8 cellular contexts compared by ENCODE assay signal in genomic region chr1:31704261-31705079, GRCh38.
DNase-seq lines count a peak whose midpoint lies in the region; ATAC-seq and TF ChIP-seq lines count a peak whose summit lies in the region.

No MANE protein-coding gene starts in this region.

- H3K4me2 ChIP-seq in parathyroid adenoma (ENCODE audit: low read length): peak overlapping the region; percentile 80

- no peaks in the 10 kb centered on the region for H3K79me2 ChIP-seq in parathyroid adenoma

- CTCF ChIA-PET in RWPE1 (lab: Yijun Ruan, JAX): interaction anchor here (0.7 to 3.2 kb wide), 9 partner anchors 9 to 280 kb away, joined by 3 to 23 read pairs (median 4); partner anchors contain the start of gene HCRTR1

- TF ChIP-seq CTCF in RWPE1 (conservative IDR thresholded peaks at IDR 0.05; ENCODE audit: low read depth) (no peak), fibroblast of pulmonary artery (IDR thresholded peaks at IDR 0.05; ENCODE audit: low read length, missing control alignments) (no peak), parathyroid adenoma (IDR thresholded peaks at IDR 0.05) (no peak)

- POLR2A ChIA-PET in RWPE1 (lab: Yijun Ruan, JAX; ENCODE audit: low non-redundant PET): no interaction called here

- no peak for ATAC-seq in GM21526 (IDR thresholded peaks at IDR 0.05; ENCODE audit: low FRiP score, unreplicated experiment)
- ATAC-seq in GM21717 (IDR thresholded peaks at IDR 0.05; ENCODE audit: unreplicated experiment): no peak

- H3K4me3 ChIP-seq in fibroblast of pulmonary artery (replicated peaks; ENCODE audit: low read depth, low read length): peak overlapping the region; percentile 62
- peak overlapping the region; percentile 14 for H3K4me3 ChIP-seq in parathyroid adenoma (ENCODE audit: low read depth, low read length)

- H3K9ac ChIP-seq in parathyroid adenoma: no peak overlapping the region

- no peaks in the 10 kb centered on the region for H3K9me3 ChIP-seq in parathyroid adenoma (ENCODE audit: control insufficient read depth, low read length)

- H3K36me3 ChIP-seq in parathyroid adenoma (ENCODE audit: control insufficient read depth, insufficient read depth, low read length): no peaks in the 10 kb centered on the region

- no peaks in the 10 kb centered on the region for H3K27me3 ChIP-seq in parathyroid adenoma (ENCODE audit: control insufficient read depth, insufficient read depth, low read length)

- DNase-seq in GM03348 (ENCODE audit: low spot score) (peak; percentile 67), RWPE1 (ENCODE audit: low spot score) (no peak), fibroblast of pulmonary artery (ENCODE audit: low read depth) (peak; percentile 53), DMS 273 treated with DMSO at 0.1 percent for 48 hours (lab: John Stamatoyannopoulos, UW) (no peak), epidermal melanocyte (ENCODE audit: insufficient read length, low spot score) (no peak)

- peaks cover 4% of the 10 kb centered on the region for H3K4me1 ChIP-seq in parathyroid adenoma

- H3K27ac ChIP-seq in RWPE1: peak overlapping the region; percentile 99
- H3K27ac ChIP-seq in parathyroid adenoma: no peak overlapping the region

- peak overlapping the region; percentile 62 for H2AFZ ChIP-seq in parathyroid adenoma

Comparison
In these comparisons a context has a peak if more than half of its experiments do, and no peak if none do; other contexts are left out.
1. DNase-seq: peak in GM03348 (single experiment) and fibroblast of pulmonary artery (single experiment); none in RWPE1 (single experiment), DMS 273 treated with DMSO at 0.1 percent for 48 hours (single experiment) and epidermal melanocyte (single experiment).